In the genomic region with DNA sequence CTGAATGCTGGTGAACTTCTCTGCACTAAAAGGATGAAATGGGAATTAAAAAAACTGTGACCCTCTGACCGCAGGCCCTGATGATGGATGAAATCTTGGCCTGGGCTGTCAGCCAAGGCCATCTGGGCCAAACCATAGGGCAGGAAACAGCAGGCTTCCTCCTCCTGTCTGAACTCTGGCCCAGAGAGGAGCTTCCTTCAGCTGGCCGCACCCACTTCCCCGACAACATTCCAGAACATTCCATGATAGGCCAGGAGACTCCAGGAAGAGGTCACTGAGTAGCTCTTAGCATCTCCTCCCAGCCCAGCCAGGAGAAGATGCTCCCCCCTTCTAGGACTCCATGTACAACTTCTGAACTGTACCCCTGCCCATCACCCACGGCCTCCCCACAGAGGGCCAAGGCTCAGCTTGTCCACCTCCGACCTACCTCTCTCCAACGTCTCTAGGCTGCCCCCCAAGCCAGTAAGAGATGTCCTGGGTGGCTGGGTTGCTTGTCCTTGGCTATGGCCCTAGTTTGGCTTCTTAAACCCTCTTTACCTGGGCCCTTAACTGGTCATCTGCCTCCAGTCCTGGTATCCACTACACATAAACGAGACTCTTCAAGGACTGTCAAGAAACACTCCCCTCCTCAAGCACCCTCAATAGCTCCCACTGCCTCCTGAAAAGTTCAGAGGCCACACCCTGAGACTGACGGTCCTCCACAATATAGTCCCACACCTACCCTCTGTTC, we compare ENCODE assay signal across 1 cellular context.
TF ChIP-seq lines count a peak whose summit lies in the region.

No MANE protein-coding gene starts in this region.

TF ChIP-seq in HepG2, 621 proteins besides CTCF, POLR2A, EP300 and RAD21 (continued from another document and continues in another):
- TF ChIP-seq, protein P1, sequence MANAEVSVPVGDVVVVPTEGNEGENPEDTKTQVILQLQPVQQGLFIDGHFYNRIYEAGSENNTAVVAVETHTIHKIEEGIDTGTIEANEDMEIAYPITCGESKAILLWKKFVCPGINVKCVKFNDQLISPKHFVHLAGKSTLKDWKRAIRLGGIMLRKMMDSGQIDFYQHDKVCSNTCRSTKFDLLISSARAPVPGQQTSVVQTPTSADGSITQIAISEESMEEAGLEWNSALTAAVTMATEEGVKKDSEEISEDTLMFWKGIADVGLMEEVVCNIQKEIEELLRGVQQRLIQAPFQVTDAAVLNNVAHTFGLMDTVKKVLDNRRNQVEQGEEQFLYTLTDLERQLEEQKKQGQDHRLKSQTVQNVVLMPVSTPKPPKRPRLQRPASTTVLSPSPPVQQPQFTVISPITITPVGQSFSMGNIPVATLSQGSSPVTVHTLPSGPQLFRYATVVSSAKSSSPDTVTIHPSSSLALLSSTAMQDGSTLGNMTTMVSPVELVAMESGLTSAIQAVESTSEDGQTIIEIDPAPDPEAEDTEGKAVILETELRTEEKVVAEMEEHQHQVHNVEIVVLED (CRISPR knock-in tag; IDR thresholded peaks at IDR 0.05; ENCODE audit: borderline replicate concordance), result no peak
- TF ChIP-seq MIER3 (CRISPR knock-in tag; IDR thresholded peaks at IDR 0.05; ENCODE audit: borderline replicate concordance), result no peak
- TF ChIP-seq ISX (CRISPR knock-in tag; conservative IDR thresholded peaks at IDR 0.05), result no peak
- TF ChIP-seq TBX2 (CRISPR knock-in tag; IDR thresholded peaks at IDR 0.05; ENCODE audit: borderline replicate concordance), result 0 out of 2 replicates have a peak, but pooled peaks have one; percentile 13
- TF ChIP-seq, protein P2, sequence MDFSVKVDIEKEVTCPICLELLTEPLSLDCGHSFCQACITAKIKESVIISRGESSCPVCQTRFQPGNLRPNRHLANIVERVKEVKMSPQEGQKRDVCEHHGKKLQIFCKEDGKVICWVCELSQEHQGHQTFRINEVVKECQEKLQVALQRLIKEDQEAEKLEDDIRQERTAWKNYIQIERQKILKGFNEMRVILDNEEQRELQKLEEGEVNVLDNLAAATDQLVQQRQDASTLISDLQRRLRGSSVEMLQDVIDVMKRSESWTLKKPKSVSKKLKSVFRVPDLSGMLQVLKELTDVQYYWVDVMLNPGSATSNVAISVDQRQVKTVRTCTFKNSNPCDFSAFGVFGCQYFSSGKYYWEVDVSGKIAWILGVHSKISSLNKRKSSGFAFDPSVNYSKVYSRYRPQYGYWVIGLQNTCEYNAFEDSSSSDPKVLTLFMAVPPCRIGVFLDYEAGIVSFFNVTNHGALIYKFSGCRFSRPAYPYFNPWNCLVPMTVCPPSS (IDR thresholded peaks at IDR 0.05), result no peak
- no peak for TF ChIP-seq ZNF598 (CRISPR knock-in tag; IDR thresholded peaks at IDR 0.05; ENCODE audit: borderline replicate concordance)
- 0 out of 2 replicates have a peak, but pooled peaks have one; percentile 29 for TF ChIP-seq ESRRA (CRISPR knock-in tag; IDR thresholded peaks at IDR 0.05; ENCODE audit: low read depth)
- TF ChIP-seq DMAP1 (CRISPR knock-in tag; IDR thresholded peaks at IDR 0.05), result no peak; the same call in 1 of the 2 replicates
- TF ChIP-seq FOXA3 (CRISPR knock-in tag; IDR thresholded peaks at IDR 0.05), result 0 out of 2 replicates have a peak, but pooled peaks have one; percentile 19
- TF ChIP-seq KLF11 (CRISPR knock-in tag; IDR thresholded peaks at IDR 0.05), result no peak
- TF ChIP-seq SPEN (CRISPR knock-in tag; IDR thresholded peaks at IDR 0.05; ENCODE audit: low read depth), result peak; percentile 47; the same call in 1 of the 2 replicates
- no peak for TF ChIP-seq LCORL (IDR thresholded peaks at IDR 0.05)
- TF ChIP-seq LCORL (CRISPR knock-in tag; IDR thresholded peaks at IDR 0.05), result peak; percentile 71
- TF ChIP-seq YEATS4 (CRISPR knock-in tag; IDR thresholded peaks at IDR 0.05; ENCODE audit: borderline replicate concordance), result no peak
- TF ChIP-seq MAZ (IDR thresholded peaks at IDR 0.05; ENCODE audit: borderline replicate concordance, low read depth, low read length), result no peak
- 0 out of 2 replicates have a peak, but pooled peaks have one; percentile 41 for TF ChIP-seq MAZ (CRISPR knock-in tag; IDR thresholded peaks at IDR 0.05; ENCODE audit: low read depth)
- TF ChIP-seq TRIM24 (CRISPR knock-in tag; IDR thresholded peaks at IDR 0.05), result no peak
- TF ChIP-seq FOSL2 (CRISPR knock-in tag; IDR thresholded peaks at IDR 0.05), result no peak
- TF ChIP-seq SRSF9 (IDR thresholded peaks at IDR 0.05; ENCODE audit: borderline replicate concordance, insufficient read depth, low read depth, low read length, poor library complexity, severe bottlenecking), result no peak
- no peak for TF ChIP-seq ZNF274 (CRISPR knock-in tag; IDR thresholded peaks at IDR 0.05)
- TF ChIP-seq, protein P3, sequence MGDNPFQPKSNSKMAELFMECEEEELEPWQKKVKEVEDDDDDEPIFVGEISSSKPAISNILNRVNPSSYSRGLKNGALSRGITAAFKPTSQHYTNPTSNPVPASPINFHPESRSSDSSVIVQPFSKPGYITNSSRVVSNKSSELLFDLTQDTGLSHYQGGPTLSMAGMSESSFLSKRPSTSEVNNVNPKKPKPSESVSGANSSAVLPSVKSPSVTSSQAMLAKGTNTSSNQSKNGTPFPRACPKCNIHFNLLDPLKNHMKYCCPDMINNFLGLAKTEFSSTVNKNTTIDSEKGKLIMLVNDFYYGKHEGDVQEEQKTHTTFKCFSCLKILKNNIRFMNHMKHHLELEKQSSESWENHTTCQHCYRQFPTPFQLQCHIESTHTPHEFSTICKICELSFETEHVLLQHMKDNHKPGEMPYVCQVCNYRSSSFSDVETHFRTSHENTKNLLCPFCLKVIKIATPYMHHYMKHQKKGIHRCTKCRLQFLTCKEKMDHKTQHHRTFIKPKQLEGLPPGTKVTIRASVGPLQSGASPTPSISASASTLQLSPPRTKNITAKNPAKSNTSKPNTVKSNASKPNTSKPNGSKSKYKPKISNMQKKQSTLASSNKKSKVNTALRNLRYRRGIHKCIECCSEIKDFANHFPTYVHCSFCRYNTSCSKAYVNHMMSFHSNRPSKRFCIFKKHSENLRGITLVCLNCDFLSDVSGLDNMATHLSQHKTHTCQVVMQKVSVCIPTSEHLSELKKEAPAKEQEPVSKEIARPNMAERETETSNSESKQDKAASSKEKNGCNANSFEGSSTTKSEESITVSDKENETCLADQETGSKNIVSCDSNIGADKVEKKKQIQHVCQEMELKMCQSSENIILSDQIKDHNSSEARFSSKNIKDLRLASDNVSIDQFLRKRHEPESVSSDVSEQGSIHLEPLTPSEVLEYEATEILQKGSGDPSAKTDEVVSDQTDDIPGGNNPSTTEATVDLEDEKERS (CRISPR knock-in tag; IDR thresholded peaks at IDR 0.05), result peak; percentile 55; the same call in 1 of the 2 replicates
- TF ChIP-seq ZBTB8A (CRISPR knock-in tag; IDR thresholded peaks at IDR 0.05; ENCODE audit: borderline replicate concordance, low read depth), result no peak; the same call in 1 of the 2 replicates
- TF ChIP-seq DNMT3B (CRISPR knock-in tag; conservative IDR thresholded peaks at IDR 0.05), result peak; percentile 90; the same call in 1 of the 2 replicates
- TF ChIP-seq ZNF644 (CRISPR knock-in tag; IDR thresholded peaks at IDR 0.05; ENCODE audit: low read depth), result no peak
- peak; percentile 69 for TF ChIP-seq NR2F6 (IDR thresholded peaks at IDR 0.05)
- TF ChIP-seq NR2F6 (CRISPR knock-in tag; IDR thresholded peaks at IDR 0.05), result peak; percentile 73; the same call in 1 of the 2 replicates
- no peak for TF ChIP-seq BRCA1 (CRISPR knock-in tag; IDR thresholded peaks at IDR 0.05)
- no peak for TF ChIP-seq ZNF382 (CRISPR knock-in tag; IDR thresholded peaks at IDR 0.05; ENCODE audit: borderline replicate concordance)
- TF ChIP-seq ZNF660 (CRISPR knock-in tag; IDR thresholded peaks at IDR 0.05; ENCODE audit: borderline replicate concordance, low read depth), result no peak
- TF ChIP-seq RBAK (CRISPR knock-in tag; IDR thresholded peaks at IDR 0.05), result no peak
- TF ChIP-seq ZNF451 (CRISPR knock-in tag; IDR thresholded peaks at IDR 0.05), result no peak
- TF ChIP-seq, protein P4, sequence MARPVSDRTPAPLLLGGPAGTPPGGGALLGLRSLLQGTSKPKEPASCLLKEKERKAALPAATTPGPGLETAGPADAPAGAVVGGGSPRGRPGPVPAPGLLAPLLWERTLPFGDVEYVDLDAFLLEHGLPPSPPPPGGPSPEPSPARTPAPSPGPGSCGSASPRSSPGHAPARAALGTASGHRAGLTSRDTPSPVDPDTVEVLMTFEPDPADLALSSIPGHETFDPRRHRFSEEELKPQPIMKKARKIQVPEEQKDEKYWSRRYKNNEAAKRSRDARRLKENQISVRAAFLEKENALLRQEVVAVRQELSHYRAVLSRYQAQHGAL (CRISPR knock-in tag; IDR thresholded peaks at IDR 0.05; ENCODE audit: not compliant biosample characterization), result no peak
- TF ChIP-seq CCDC6 (CRISPR knock-in tag; IDR thresholded peaks at IDR 0.05), result no peak
- no peak for TF ChIP-seq YY1 (IDR thresholded peaks at IDR 0.05; ENCODE audit: insufficient read depth, insufficient replicate concordance, low read depth, low read length)
- peak; percentile 38; the same call in 1 of the 2 replicates for TF ChIP-seq KDM5B (CRISPR knock-in tag; IDR thresholded peaks at IDR 0.05; ENCODE audit: borderline replicate concordance)
- TF ChIP-seq NPAS2 (CRISPR knock-in tag; IDR thresholded peaks at IDR 0.05; ENCODE audit: borderline replicate concordance), result no peak
- no peak for TF ChIP-seq RCOR2 (CRISPR knock-in tag; IDR thresholded peaks at IDR 0.05)
- TF ChIP-seq MLLT10 (CRISPR knock-in tag; IDR thresholded peaks at IDR 0.05), result no peak
- TF ChIP-seq GATA4 (IDR thresholded peaks at IDR 0.05; ENCODE audit: borderline replicate concordance, low read depth), result no peak
- TF ChIP-seq ZNF670 (CRISPR knock-in tag; IDR thresholded peaks at IDR 0.05; ENCODE audit: borderline replicate concordance), result 0 out of 2 replicates have a peak, but pooled peaks have one; percentile 23
- no peak for TF ChIP-seq ZSCAN9 (CRISPR knock-in tag; IDR thresholded peaks at IDR 0.05; ENCODE audit: borderline replicate concordance)
- no peak for TF ChIP-seq ZNF619 (CRISPR knock-in tag; IDR thresholded peaks at IDR 0.05)
- no peak for TF ChIP-seq TOE1 (CRISPR knock-in tag; IDR thresholded peaks at IDR 0.05)
- peak; percentile 92 for TF ChIP-seq TEAD3 (CRISPR knock-in tag; optimal IDR thresholded peaks at IDR 0.05; ENCODE audit: borderline replicate concordance)
- TF ChIP-seq SRSF1 (optimal IDR thresholded peaks at IDR 0.05; ENCODE audit: low read depth, low read length), result no peak
- TF ChIP-seq, protein P5, sequence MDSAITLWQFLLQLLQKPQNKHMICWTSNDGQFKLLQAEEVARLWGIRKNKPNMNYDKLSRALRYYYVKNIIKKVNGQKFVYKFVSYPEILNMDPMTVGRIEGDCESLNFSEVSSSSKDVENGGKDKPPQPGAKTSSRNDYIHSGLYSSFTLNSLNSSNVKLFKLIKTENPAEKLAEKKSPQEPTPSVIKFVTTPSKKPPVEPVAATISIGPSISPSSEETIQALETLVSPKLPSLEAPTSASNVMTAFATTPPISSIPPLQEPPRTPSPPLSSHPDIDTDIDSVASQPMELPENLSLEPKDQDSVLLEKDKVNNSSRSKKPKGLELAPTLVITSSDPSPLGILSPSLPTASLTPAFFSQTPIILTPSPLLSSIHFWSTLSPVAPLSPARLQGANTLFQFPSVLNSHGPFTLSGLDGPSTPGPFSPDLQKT (CRISPR knock-in tag; IDR thresholded peaks at IDR 0.05; ENCODE audit: borderline replicate concordance), result no peak
- no peak for TF ChIP-seq SIN3B (IDR thresholded peaks at IDR 0.05; ENCODE audit: low read length)
- TF ChIP-seq ZFAT (CRISPR knock-in tag; conservative IDR thresholded peaks at IDR 0.05), result no peak
- no peak for TF ChIP-seq ZNF850 (CRISPR knock-in tag; conservative IDR thresholded peaks at IDR 0.05)
- no peak; the same call in 1 of the 2 replicates for TF ChIP-seq HMG20B (CRISPR knock-in tag; conservative IDR thresholded peaks at IDR 0.05)
- TF ChIP-seq, protein P6, sequence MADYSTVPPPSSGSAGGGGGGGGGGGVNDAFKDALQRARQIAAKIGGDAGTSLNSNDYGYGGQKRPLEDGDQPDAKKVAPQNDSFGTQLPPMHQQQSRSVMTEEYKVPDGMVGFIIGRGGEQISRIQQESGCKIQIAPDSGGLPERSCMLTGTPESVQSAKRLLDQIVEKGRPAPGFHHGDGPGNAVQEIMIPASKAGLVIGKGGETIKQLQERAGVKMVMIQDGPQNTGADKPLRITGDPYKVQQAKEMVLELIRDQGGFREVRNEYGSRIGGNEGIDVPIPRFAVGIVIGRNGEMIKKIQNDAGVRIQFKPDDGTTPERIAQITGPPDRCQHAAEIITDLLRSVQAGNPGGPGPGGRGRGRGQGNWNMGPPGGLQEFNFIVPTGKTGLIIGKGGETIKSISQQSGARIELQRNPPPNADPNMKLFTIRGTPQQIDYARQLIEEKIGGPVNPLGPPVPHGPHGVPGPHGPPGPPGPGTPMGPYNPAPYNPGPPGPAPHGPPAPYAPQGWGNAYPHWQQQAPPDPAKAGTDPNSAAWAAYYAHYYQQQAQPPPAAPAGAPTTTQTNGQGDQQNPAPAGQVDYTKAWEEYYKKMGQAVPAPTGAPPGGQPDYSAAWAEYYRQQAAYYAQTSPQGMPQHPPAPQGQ (CRISPR knock-in tag; IDR thresholded peaks at IDR 0.05; ENCODE audit: borderline replicate concordance), result no peak
- no peak for TF ChIP-seq ZNF549 (CRISPR knock-in tag; IDR thresholded peaks at IDR 0.05)
- TF ChIP-seq PPARG (CRISPR knock-in tag; conservative IDR thresholded peaks at IDR 0.05), result peak; percentile 97
- TF ChIP-seq ZNF589 (CRISPR knock-in tag; conservative IDR thresholded peaks at IDR 0.05), result no peak
- TF ChIP-seq SYNCRIP (IDR thresholded peaks at IDR 0.05; ENCODE audit: insufficient read depth, low read depth, low read length), result no peak
- no peak for TF ChIP-seq ZNF234 (CRISPR knock-in tag; conservative IDR thresholded peaks at IDR 0.05)
- 0 out of 2 replicates have a peak, but pooled peaks have one; percentile 28 for TF ChIP-seq HOXA3 (CRISPR knock-in tag; IDR thresholded peaks at IDR 0.05)
- no peak for TF ChIP-seq ZNF124 (CRISPR knock-in tag; IDR thresholded peaks at IDR 0.05)
- 0 out of 2 replicates have a peak, but pooled peaks have one; percentile 21 for TF ChIP-seq ZNF878 (CRISPR knock-in tag; IDR thresholded peaks at IDR 0.05)
- 0 out of 2 replicates have a peak, but pooled peaks have one; percentile 22 for TF ChIP-seq ZNF160 (CRISPR knock-in tag; IDR thresholded peaks at IDR 0.05)
- TF ChIP-seq NR2C2 (CRISPR knock-in tag; IDR thresholded peaks at IDR 0.05; ENCODE audit: borderline replicate concordance), result no peak
- TF ChIP-seq MAFG (CRISPR knock-in tag; IDR thresholded peaks at IDR 0.05), result no peak
- no peak for TF ChIP-seq ZNF530 (CRISPR knock-in tag; IDR thresholded peaks at IDR 0.05; ENCODE audit: low read depth)
- TF ChIP-seq PHF8 (CRISPR knock-in tag; IDR thresholded peaks at IDR 0.05), result no peak
